Comparison of ENCODE assay signal across 16 cellular contexts in the genomic region with DNA sequence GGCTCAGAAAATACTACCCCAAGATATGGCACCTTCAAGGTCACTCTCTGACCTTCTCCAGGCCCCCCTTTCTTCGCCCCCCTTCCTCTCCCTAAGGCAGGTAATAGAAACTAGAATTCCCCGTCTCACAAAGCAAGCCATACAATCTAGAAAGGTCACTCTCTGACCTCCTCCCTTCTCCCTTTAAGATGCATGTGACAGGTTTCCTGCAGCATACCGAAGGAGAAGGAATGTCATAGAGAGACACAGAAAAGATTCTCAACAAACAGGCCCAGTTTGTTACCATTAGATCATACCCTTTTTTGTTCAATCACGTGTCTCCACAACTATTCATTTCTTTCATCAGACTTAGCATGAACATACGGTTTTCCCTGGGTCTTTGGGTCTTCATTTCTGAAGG. TPM values are rescaled to one million over a fixed set of nuclear protein-coding genes. Genes with fewer than 3 reads are reported as not detected.
DNase-seq lines count a peak whose midpoint lies in the region; ATAC-seq and TF ChIP-seq lines count a peak whose summit lies in the region.
"Had no signal": no experiment of that assay in that cellular context is flagged by ENCODE, and none has a peak within 500 bp of the region (broad histone marks: within the 10 kb centered on the region; RNA-seq: fewer than 3 reads in every experiment).

No MANE protein-coding gene starts in this region.

- no peaks in the 10 kb centered on the region for H4K20me1 ChIP-seq in neural progenitor cell (ENCODE audit: low read depth)

- H3K36me3 Mint-ChIP-seq in WTC11, result peaks cover 14% of the 10 kb centered on the region
- H3K36me3 Mint-ChIP-seq in neural progenitor cell, result peaks cover 44% of the 10 kb centered on the region
- H3K36me3 Mint-ChIP-seq in activated naive CD8-positive, alpha-beta T cell treated with anti-CD3 and anti-CD28 coated beads, Interleukin-2, amount 50 U/mL, for 24 hours (ENCODE audit: low read depth), result no peaks in the 10 kb centered on the region
- H3K36me3 Mint-ChIP-seq: CD14-positive monocyte; CD8-positive, alpha-beta T cell had no signal

- ATAC-seq in WTC11 (peak; percentile 50), gastroesophageal sphincter (no peak), HG03196 (IDR thresholded peaks at IDR 0.05; ENCODE audit: unreplicated experiment) (no peak)
- no peak for ATAC-seq in activated naive CD8-positive, alpha-beta T cell treated with anti-CD3 and anti-CD28 coated beads, Interleukin-2, amount 50 U/mL, for 24 hours
- ATAC-seq in stimulated activated naive CD8-positive, alpha-beta T cell treated with anti-CD3 and anti-CD28 coated beads, Interleukin-15, amount 100 ng/mL, for 72 hours, result no peak
- ATAC-seq: CD8-positive, alpha-beta T cell; HCT116 had no signal

- H3K4me3 Mint-ChIP-seq in WTC11 (no peak overlapping the region), neural progenitor cell (no peak overlapping the region)
- no peak overlapping the region for H3K4me3 Mint-ChIP-seq in activated naive CD8-positive, alpha-beta T cell treated with anti-CD3 and anti-CD28 coated beads, Interleukin-2, amount 50 U/mL, for 24 hours
- no peak overlapping the region for H3K4me3 Mint-ChIP-seq in stimulated activated naive CD8-positive, alpha-beta T cell treated with anti-CD3 and anti-CD28 coated beads, Interleukin-15, amount 100 ng/mL, for 72 hours
- H3K4me3 Mint-ChIP-seq: CD14-positive monocyte; CD8-positive, alpha-beta T cell had no signal

- H3K4me1 Mint-ChIP-seq in WTC11 (peaks cover 6% of the 10 kb centered on the region), neural progenitor cell (peaks cover 6% of the 10 kb centered on the region)
- H3K4me1 Mint-ChIP-seq in activated naive CD8-positive, alpha-beta T cell treated with anti-CD3 and anti-CD28 coated beads, Interleukin-2, amount 50 U/mL, for 24 hours, result no peaks in the 10 kb centered on the region
- no peaks in the 10 kb centered on the region for H3K4me1 Mint-ChIP-seq in stimulated activated naive CD8-positive, alpha-beta T cell treated with anti-CD3 and anti-CD28 coated beads, Interleukin-15, amount 100 ng/mL, for 72 hours
- H3K4me1 Mint-ChIP-seq: CD14-positive monocyte had no signal

- 41 to 67% methylated on average over 2 to 4 of the region's 5 CpGs for WGBS in gastroesophageal sphincter (ENCODE audit: low coverage in 1 of 2), 2 donors

- no peaks in the 10 kb centered on the region for H3K9me3 ChIP-seq in neural progenitor cell (ENCODE audit: low read depth)
- no peaks in the 10 kb centered on the region for H3K9me3 ChIP-seq in gastroesophageal sphincter

- DNase-seq in ELF-1 (ENCODE audit: low read depth, low spot score) (peak; percentile 2), WTC11 (ENCODE audit: low spot score) (no peak), iPS-NIHi11 (ENCODE audit: low spot score) (peak; percentile 2), neural progenitor cell (ENCODE audit: low spot score) (peak; percentile 8)
- no peak for DNase-seq in activated naive CD8-positive, alpha-beta T cell treated with anti-CD3 and anti-CD28 coated beads, Interleukin-2, amount 50 U/mL, for 24 hours
- DNase-seq in stimulated activated naive CD8-positive, alpha-beta T cell treated with anti-CD3 and anti-CD28 coated beads, Interleukin-15, amount 100 ng/mL, for 72 hours, result no peak
- DNase-seq: CD8-positive, alpha-beta T cell; DMS53; GOT3 had no signal

- H3K4me1 ChIP-seq in neural progenitor cell, result no peaks in the 10 kb centered on the region
- H3K4me1 ChIP-seq in gastroesophageal sphincter, result no peaks in the 10 kb centered on the region

- no peak overlapping the region for H3K4me3 ChIP-seq in neural progenitor cell
- H3K4me3 ChIP-seq in gastroesophageal sphincter, result no peak overlapping the region

- POLR2A ChIA-PET in WTC11 (lab: Charles Lee), result no interaction called here

- peaks cover 18% of the 10 kb centered on the region for H3K9me3 Mint-ChIP-seq in WTC11
- H3K9me3 Mint-ChIP-seq in neural progenitor cell, result peaks cover 7% of the 10 kb centered on the region
- no peaks in the 10 kb centered on the region for H3K9me3 Mint-ChIP-seq in activated naive CD8-positive, alpha-beta T cell treated with anti-CD3 and anti-CD28 coated beads, Interleukin-2, amount 50 U/mL, for 24 hours
- no peaks in the 10 kb centered on the region for H3K9me3 Mint-ChIP-seq in stimulated activated naive CD8-positive, alpha-beta T cell treated with anti-CD3 and anti-CD28 coated beads, Interleukin-15, amount 100 ng/mL, for 72 hours
- H3K9me3 Mint-ChIP-seq: CD8-positive, alpha-beta T cell had no signal

- H3K27ac ChIP-seq in neural progenitor cell (no peak overlapping the region), gastroesophageal sphincter (no peak overlapping the region)
- H3K27ac ChIP-seq: 22Rv1, HL-60 had no signal

- H3K27me3 Mint-ChIP-seq in WTC11 (ENCODE audit: low read depth) (no peaks in the 10 kb centered on the region), neural progenitor cell (ENCODE audit: insufficient read depth, low read depth) (peaks cover 2% of the 10 kb centered on the region)
- no peaks in the 10 kb centered on the region for H3K27me3 Mint-ChIP-seq in activated naive CD8-positive, alpha-beta T cell treated with anti-CD3 and anti-CD28 coated beads, Interleukin-2, amount 50 U/mL, for 24 hours
- no peaks in the 10 kb centered on the region for H3K27me3 Mint-ChIP-seq in stimulated activated naive CD8-positive, alpha-beta T cell treated with anti-CD3 and anti-CD28 coated beads, Interleukin-15, amount 100 ng/mL, for 72 hours

- H2AFZ ChIP-seq in neural progenitor cell (replicated peaks), result no peak overlapping the region

- no peaks in the 10 kb centered on the region for H3F3A ChIP-seq in neural progenitor cell (ENCODE audit: low read depth)

- no peak for TF ChIP-seq EP300 in gastroesophageal sphincter (IDR thresholded peaks at IDR 0.05)

- CTCF ChIA-PET in WTC11 (lab: Charles Lee), result no interaction called here

- no peaks in the 10 kb centered on the region for H3K27me3 ChIP-seq in neural progenitor cell
- H3K27me3 ChIP-seq in gastroesophageal sphincter, result no peaks in the 10 kb centered on the region

- no peaks in the 10 kb centered on the region for H3K79me2 ChIP-seq in neural progenitor cell (ENCODE audit: low read depth)

- no peak overlapping the region for H3K9ac ChIP-seq in neural progenitor cell

- H3K36me3 ChIP-seq in neural progenitor cell (no peaks in the 10 kb centered on the region), gastroesophageal sphincter (peaks cover 0 to 10% of the 10 kb centered on the region in 2 donors)

- TF ChIP-seq CTCF in WTC11 (IDR thresholded peaks at IDR 0.05) (no peak), neural progenitor cell (IDR thresholded peaks at IDR 0.05) (no peak), gastroesophageal sphincter (IDR thresholded peaks at IDR 0.05) (no peak)

- H3K27ac Mint-ChIP-seq in WTC11 (no peak overlapping the region), neural progenitor cell (no peak overlapping the region)
- H3K27ac Mint-ChIP-seq in activated naive CD8-positive, alpha-beta T cell treated with anti-CD3 and anti-CD28 coated beads, Interleukin-2, amount 50 U/mL, for 24 hours, result no peak overlapping the region
- no peak overlapping the region for H3K27ac Mint-ChIP-seq in stimulated activated naive CD8-positive, alpha-beta T cell treated with anti-CD3 and anti-CD28 coated beads, Interleukin-15, amount 100 ng/mL, for 72 hours
- H3K27ac Mint-ChIP-seq: CD14-positive monocyte; CD8-positive, alpha-beta T cell had no signal

- H3K4me2 ChIP-seq in neural progenitor cell, result no peak overlapping the region

- TF ChIP-seq POLR2A in gastroesophageal sphincter (IDR thresholded peaks at IDR 0.05), result no peak

TF ChIP-seq in WTC11, 78 proteins besides CTCF, POLR2A, EP300 and RAD21:
- TF ChIP-seq ELF4 (CRISPR knock-in tag; IDR thresholded peaks at IDR 0.05; ENCODE audit: low read depth), result no peak
- no peak for TF ChIP-seq FOXJ3 (CRISPR knock-in tag; IDR thresholded peaks at IDR 0.05; ENCODE audit: borderline replicate concordance)
- TF ChIP-seq NFYB (CRISPR knock-in tag; conservative IDR thresholded peaks at IDR 0.05; ENCODE audit: low read depth), result no peak
- TF ChIP-seq NR3C1 (CRISPR knock-in tag; conservative IDR thresholded peaks at IDR 0.05; ENCODE audit: low read depth), result no peak
- TF ChIP-seq NFE2L1 (CRISPR knock-in tag; IDR thresholded peaks at IDR 0.05), result no peak
- TF ChIP-seq TP53 (CRISPR knock-in tag; IDR thresholded peaks at IDR 0.05), result no peak
- no peak for TF ChIP-seq FOXP1 (CRISPR knock-in tag; IDR thresholded peaks at IDR 0.05; ENCODE audit: borderline replicate concordance)
TF ChIP-seq in WTC11: peak in this region for 0.

RNA-seq across cellular contexts. Expression of a gene that starts 51.2 kb away (rescaled TPM):
- not detected in 3 replicates for total RNA-seq in WTC11 (2021)
- not detected in 2 replicates for total RNA-seq in neural progenitor cell (ENCODE audit: low replicate concordance)
- total RNA-seq in gastroesophageal sphincter, result not detected
- total RNA-seq: A673; CD8-positive, alpha-beta T cell had no signal

Comparison
In these comparisons a context has a peak if more than half of its experiments do, and no peak if none do; other contexts are left out.
1. DNase-seq: peak in ELF-1 (single experiment), iPS-NIHi11 (single experiment) and neural progenitor cell (single experiment); none in WTC11 (single experiment), activated naive CD8-positive, alpha-beta T cell treated with anti-CD3 and anti-CD28 coated beads, Interleukin-2, amount 50 U/mL, for 24 hours (single experiment) and stimulated activated naive CD8-positive, alpha-beta T cell treated with anti-CD3 and anti-CD28 coated beads, Interleukin-15, amount 100 ng/mL, for 72 hours (0 of 2).